Comparison of ENCODE assay signal across 32 cellular contexts in the genomic region with DNA sequence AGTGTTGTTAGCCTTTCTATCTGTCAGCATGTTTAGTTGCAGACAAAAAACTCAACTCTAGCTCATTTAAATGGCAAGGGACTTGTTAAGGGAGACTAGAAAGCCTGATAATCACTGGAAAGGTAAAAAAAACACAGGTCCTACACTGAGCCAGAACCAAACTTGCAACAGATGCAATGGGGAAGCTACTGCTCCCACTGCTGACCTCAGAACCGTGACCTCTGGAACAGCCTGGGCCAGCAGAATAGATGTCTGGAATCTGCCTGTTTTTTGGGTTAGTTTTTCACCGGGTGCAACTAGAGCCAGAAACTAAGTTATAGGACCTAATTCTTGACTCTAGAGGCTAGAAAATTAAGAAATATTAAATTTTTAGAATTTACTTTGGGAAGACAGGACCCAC. TPM values are rescaled to one million over a fixed set of nuclear protein-coding genes. Genes with fewer than 3 reads are reported as not detected.
"Had no signal": no experiment of that assay in that cellular context is flagged by ENCODE, and none has a peak within 500 bp of the region (broad histone marks: within the 10 kb centered on the region; RNA-seq: fewer than 3 reads in every experiment).

No MANE protein-coding gene starts in this region.

- H3K9me3 Mint-ChIP-seq: activated B cell treated with CpG ODN at 0.5 μM for 24 hours; activated CD8-positive, alpha-beta T cell treated with anti-CD3 and anti-CD28 coated beads for 36 hours; activated T-cell treated with anti-CD3 and anti-CD28 coated beads, Interleukin-2, amount 50 U/mL, for 4 hours; activated T-helper 17 cell treated with anti-CD3 and anti-CD28 coated beads, Interleukin-2, amount 50 U/mL, for 72 hours; effector memory CD8-positive, alpha-beta T cell; T-helper 2 cell treated with Interferon-gamma antibody and Interleukin-4, amounts not matched to agents 5 μg/mL and 100 μg/mL, for 36 hours had no signal

- H3K9me3 ChIP-seq: esophagus muscularis mucosa, gastrocnemius medialis, heart left ventricle had no signal

- H3K4me3 ChIP-seq: esophagus muscularis mucosa, gastrocnemius medialis, heart left ventricle had no signal

- DNase-seq: activated B cell treated with CpG ODN at 0.5 μM for 24 hours; activated CD4-positive, alpha-beta T cell treated with anti-CD3 and anti-CD28 coated beads for 48 hours; activated CD4-positive, alpha-beta T cell treated with anti-CD3 and anti-CD28 coated beads, Interleukin-2, amount 50 U/mL, for 1 hour; activated CD4-positive, alpha-beta T cell treated with anti-CD3 and anti-CD28 coated beads, Interleukin-2, amount 50 U/mL, for 48 hours; activated CD8-positive, alpha-beta memory T cell treated with anti-CD3 and anti-CD28 coated beads for 24 hours; activated CD8-positive, alpha-beta T cell treated with anti-CD3 and anti-CD28 coated beads for 36 hours; activated effector memory CD4-positive, alpha-beta T cell treated with Interleukin-2 at 50 U/mL for 16 hours; activated gamma-delta T cell treated with Interleukin-2 at 50 U/mL for 16 hours; activated naive CD4-positive, alpha-beta T cell treated with anti-CD3 and anti-CD28 coated beads, Interleukin-2, amount 50 U/mL, for 16 hours; activated naive CD4-positive, alpha-beta T cell treated with Interleukin-2 at 50 U/mL for 16 hours; activated T-cell treated with anti-CD3 and anti-CD28 coated beads, Interleukin-2, amount 50 U/mL, for 4 hours; amniotic stem cell; anterior cingulate cortex; brain microvascular endothelial cell; caudate nucleus; cortex of kidney; dermis blood vessel endothelial cell; effector CD4-positive, alpha-beta T cell; effector memory CD8-positive, alpha-beta T cell; erythroblast; foreskin keratinocyte; gastrocnemius medialis; glutamatergic neuron; heart left ventricle; T1000; WERI-Rb-1 had no signal

- H3K27ac ChIP-seq: brain microvascular endothelial cell, esophagus muscularis mucosa, foreskin keratinocyte, gastrocnemius medialis, heart left ventricle, WERI-Rb-1 had no signal

- H3K4me1 ChIP-seq: heart left ventricle had no signal

- H3K27me3 Mint-ChIP-seq: activated B cell treated with CpG ODN at 0.5 μM for 24 hours; activated CD8-positive, alpha-beta T cell treated with anti-CD3 and anti-CD28 coated beads for 36 hours; activated naive CD8-positive, alpha-beta T cell; effector memory CD8-positive, alpha-beta T cell had no signal

- H3K4me1 Mint-ChIP-seq: activated B cell treated with CpG ODN at 0.5 μM for 24 hours; activated T-helper 17 cell treated with anti-CD3 and anti-CD28 coated beads, Interleukin-2, amount 50 U/mL, for 72 hours had no signal

- H3K36me3 ChIP-seq: brain microvascular endothelial cell, esophagus muscularis mucosa, gastrocnemius medialis, heart left ventricle, WERI-Rb-1 had no signal

- H3K36me3 Mint-ChIP-seq: activated naive CD8-positive, alpha-beta T cell had no signal

- H3K27ac Mint-ChIP-seq: activated B cell treated with CpG ODN at 0.5 μM for 24 hours; activated CD8-positive, alpha-beta T cell treated with anti-CD3 and anti-CD28 coated beads for 36 hours; activated naive CD8-positive, alpha-beta T cell; activated T-helper 17 cell treated with anti-CD3 and anti-CD28 coated beads, Interleukin-2, amount 50 U/mL, for 72 hours; effector memory CD8-positive, alpha-beta T cell; T-helper 2 cell treated with Interferon-gamma antibody and Interleukin-4, amounts not matched to agents 5 μg/mL and 100 μg/mL, for 36 hours had no signal

- H3K4me3 Mint-ChIP-seq: activated B cell treated with CpG ODN at 0.5 μM for 24 hours; activated CD8-positive, alpha-beta T cell treated with anti-CD3 and anti-CD28 coated beads for 36 hours; activated naive CD8-positive, alpha-beta T cell; activated T-cell treated with anti-CD3 and anti-CD28 coated beads, Interleukin-2, amount 50 U/mL, for 4 hours; activated T-helper 17 cell treated with anti-CD3 and anti-CD28 coated beads, Interleukin-2, amount 50 U/mL, for 72 hours; effector memory CD8-positive, alpha-beta T cell; T-helper 2 cell treated with Interferon-gamma antibody and Interleukin-4, amounts not matched to agents 5 μg/mL and 100 μg/mL, for 36 hours had no signal

- ATAC-seq: activated CD4-positive, CD25-positive, alpha-beta regulatory T cell treated with anti-CD3 and anti-CD28 coated beads, Interleukin-2, amount 50 U/mL, for 24 hours; activated CD8-positive, alpha-beta T cell treated with anti-CD3 and anti-CD28 coated beads for 36 hours; activated T-cell treated with anti-CD3 and anti-CD28 coated beads, Interleukin-2, amount 50 U/mL, for 4 hours; activated T-helper 17 cell treated with anti-CD3 and anti-CD28 coated beads, Interleukin-2, amount 50 U/mL, for 72 hours; effector memory CD8-positive, alpha-beta T cell; foreskin keratinocyte; gastrocnemius medialis; heart left ventricle had no signal

- H3K27me3 ChIP-seq: brain microvascular endothelial cell, esophagus muscularis mucosa, foreskin keratinocyte, gastrocnemius medialis, heart left ventricle had no signal

RNA-seq across cellular contexts. Expression of a gene that starts 32.5 kb away (rescaled TPM):
- total RNA-seq: activated CD8-positive, alpha-beta T cell treated with anti-CD3 and anti-CD28 coated beads for 36 hours; activated T-cell treated with anti-CD3 and anti-CD28 coated beads, Interleukin-2, amount 50 U/mL, for 4 hours; activated T-helper 17 cell treated with anti-CD3 and anti-CD28 coated beads, Interleukin-2, amount 50 U/mL, for 72 hours; chondrocyte; dermis blood vessel endothelial cell; esophagus muscularis mucosa; gastrocnemius medialis; heart left ventricle had no signal
- polyA plus RNA-seq: heart left ventricle had no signal
